ENCODE assay signal across 16 cellular contexts in genomic region chr6:105192707-105193465, GRCh38. TPM values are rescaled to one million over a fixed set of nuclear protein-coding genes. Genes with fewer than 3 reads are reported as not detected.
A peak's percentile ranks its signal among the peaks of the same experiment; 100 is the strongest.
DNase-seq lines count a peak whose midpoint lies in the region; ATAC-seq and TF ChIP-seq lines count a peak whose summit lies in the region.
"Had no signal": no experiment of that assay in that cellular context is flagged by ENCODE, and none has a peak within 500 bp of the region (broad histone marks: within the 10 kb centered on the region; RNA-seq: fewer than 3 reads in every experiment).

No MANE protein-coding gene starts in this region.

- DNase-seq in ELR (ENCODE audit: low read depth), result peak; percentile 84
- DNase-seq in RWPE1 (ENCODE audit: low spot score), result peak; percentile 18
- peak; percentile 53 for DNase-seq in fibroblast of gingiva (ENCODE audit: low read depth)
- peak; percentile 81 for DNase-seq in skeletal muscle cell (ENCODE audit: low read depth)
- no peak for DNase-seq in iPS-NIHi7 (ENCODE audit: extremely low spot score)
- no peak for DNase-seq in immature natural killer cell
- no peak for DNase-seq in caudate nucleus (lab: John Stamatoyannopoulos, UW)
- DNase-seq: activated CD4-positive, alpha-beta memory T cell treated with anti-CD3 and anti-CD28 coated beads, Interleukin-2, amount 10 ng/mL, durations not matched to agents 7 days and 5 days; activated T-cell treated with anti-CD3 and anti-CD28 coated beads, Interleukin-2, amount 50 U/mL, for 72 hours; naive thymus-derived CD8-positive, alpha-beta T cell; NCI-H187; NCI-H510A; substantia nigra had no signal

- H3K4me3 Mint-ChIP-seq in immature natural killer cell, result no peak overlapping the region
- H3K4me3 Mint-ChIP-seq: activated CD4-positive, alpha-beta memory T cell treated with anti-CD3 and anti-CD28 coated beads, Interleukin-2, amount 10 ng/mL, durations not matched to agents 7 days and 5 days; activated T-cell treated with anti-CD3 and anti-CD28 coated beads, Interleukin-2, amount 50 U/mL, for 72 hours; naive thymus-derived CD8-positive, alpha-beta T cell had no signal

- no peaks in the 10 kb centered on the region for H3K36me3 Mint-ChIP-seq in immature natural killer cell

- POLR2A ChIA-PET in RWPE1 (lab: Yijun Ruan, JAX; ENCODE audit: low non-redundant PET), result no interaction called here

- no peaks in the 10 kb centered on the region for H3K9me3 Mint-ChIP-seq in immature natural killer cell
- H3K9me3 Mint-ChIP-seq: activated T-cell treated with anti-CD3 and anti-CD28 coated beads, Interleukin-2, amount 50 U/mL, for 72 hours had no signal

- TF ChIP-seq CTCF in RWPE1 (conservative IDR thresholded peaks at IDR 0.05; ENCODE audit: low read depth), result no peak

- H3K27ac ChIP-seq in RWPE1 (no peak overlapping the region), caudate nucleus (ENCODE audit: low read depth, low read length) (no peak overlapping the region)
- H3K27ac ChIP-seq: BLaER1, coronary artery had no signal

- ATAC-seq in GM19455 (IDR thresholded peaks at IDR 0.05; ENCODE audit: unreplicated experiment), result no peak
- ATAC-seq: activated T-cell treated with anti-CD3 and anti-CD28 coated beads, Interleukin-2, amount 50 U/mL, for 72 hours; naive thymus-derived CD8-positive, alpha-beta T cell had no signal

- peaks cover 2 to 7% (median 7%) of the 10 kb centered on the region in 3 donors for H3K27me3 Mint-ChIP-seq in immature natural killer cell (ENCODE audit: low read depth in 3 of 3)

- H3K4me3 ChIP-seq in skeletal muscle cell (ENCODE audit: low read depth, low read length), result no peak overlapping the region
- H3K4me3 ChIP-seq: BLaER1, coronary artery had no signal

- no peaks in the 10 kb centered on the region for H3K4me1 Mint-ChIP-seq in immature natural killer cell
- H3K4me1 Mint-ChIP-seq: activated CD4-positive, alpha-beta memory T cell treated with anti-CD3 and anti-CD28 coated beads, Interleukin-2, amount 10 ng/mL, durations not matched to agents 7 days and 5 days; naive thymus-derived CD8-positive, alpha-beta T cell had no signal

- H3K27ac Mint-ChIP-seq in immature natural killer cell, result no peak overlapping the region
- H3K27ac Mint-ChIP-seq: activated CD4-positive, alpha-beta memory T cell treated with anti-CD3 and anti-CD28 coated beads, Interleukin-2, amount 10 ng/mL, durations not matched to agents 7 days and 5 days; activated T-cell treated with anti-CD3 and anti-CD28 coated beads, Interleukin-2, amount 50 U/mL, for 72 hours; naive thymus-derived CD8-positive, alpha-beta T cell had no signal

- CTCF ChIA-PET in RWPE1 (lab: Yijun Ruan, JAX), result no interaction called here

RNA-seq across cellular contexts. Expression of gene POPDC3, which starts 13.1 kb away (rescaled TPM):
- polyA plus RNA-seq in immature natural killer cell, result not detected
- polyA plus RNA-seq: naive thymus-derived CD8-positive, alpha-beta T cell had no signal

Comparison
In these comparisons a context has a peak if more than half of its experiments do, and no peak if none do; other contexts are left out.
1. DNase-seq: peak in ELR (single experiment), RWPE1 (single experiment), fibroblast of gingiva (single experiment) and skeletal muscle cell (single experiment); none in iPS-NIHi7 (single experiment), immature natural killer cell (0 of 3) and caudate nucleus (0 of 61).